ENCODE assay signal across 2 cellular contexts in genomic region chr21:14361958-14362357, GRCh38.
TF ChIP-seq lines count a peak whose summit lies in the region.

No MANE protein-coding gene starts in this region.

TF ChIP-seq in HepG2, 621 proteins besides CTCF, POLR2A, EP300 and RAD21:
- peak; percentile 84 for TF ChIP-seq CEBPB (IDR thresholded peaks at IDR 0.05; ENCODE audit: borderline replicate concordance, low read depth, low read length)
- 0 out of 2 replicates have a peak, but pooled peaks have one; percentile 5 for TF ChIP-seq ATF7 (IDR thresholded peaks at IDR 0.05)
- TF ChIP-seq ATF7 (CRISPR knock-in tag; IDR thresholded peaks at IDR 0.05) = no peak
- TF ChIP-seq ZNF589 (CRISPR knock-in tag; conservative IDR thresholded peaks at IDR 0.05) = no peak
- TF ChIP-seq CEBPG (CRISPR knock-in tag; IDR thresholded peaks at IDR 0.05) = peak; percentile 61
- TF ChIP-seq, protein P1, sequence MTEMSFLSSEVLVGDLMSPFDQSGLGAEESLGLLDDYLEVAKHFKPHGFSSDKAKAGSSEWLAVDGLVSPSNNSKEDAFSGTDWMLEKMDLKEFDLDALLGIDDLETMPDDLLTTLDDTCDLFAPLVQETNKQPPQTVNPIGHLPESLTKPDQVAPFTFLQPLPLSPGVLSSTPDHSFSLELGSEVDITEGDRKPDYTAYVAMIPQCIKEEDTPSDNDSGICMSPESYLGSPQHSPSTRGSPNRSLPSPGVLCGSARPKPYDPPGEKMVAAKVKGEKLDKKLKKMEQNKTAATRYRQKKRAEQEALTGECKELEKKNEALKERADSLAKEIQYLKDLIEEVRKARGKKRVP (CRISPR knock-in tag; IDR thresholded peaks at IDR 0.05) = peak in 1 of 2 experiments; percentile 57; a peak in 1 of 4 replicates

TF ChIP-seq in WTC11, 78 proteins besides CTCF, POLR2A, EP300 and RAD21:
- TF ChIP-seq GABPB1 (CRISPR knock-in tag; IDR thresholded peaks at IDR 0.05) = peak; percentile 64
- no peak for TF ChIP-seq MXD4 (CRISPR knock-in tag; IDR thresholded peaks at IDR 0.05; ENCODE audit: borderline replicate concordance)
- TF ChIP-seq, protein P2, sequence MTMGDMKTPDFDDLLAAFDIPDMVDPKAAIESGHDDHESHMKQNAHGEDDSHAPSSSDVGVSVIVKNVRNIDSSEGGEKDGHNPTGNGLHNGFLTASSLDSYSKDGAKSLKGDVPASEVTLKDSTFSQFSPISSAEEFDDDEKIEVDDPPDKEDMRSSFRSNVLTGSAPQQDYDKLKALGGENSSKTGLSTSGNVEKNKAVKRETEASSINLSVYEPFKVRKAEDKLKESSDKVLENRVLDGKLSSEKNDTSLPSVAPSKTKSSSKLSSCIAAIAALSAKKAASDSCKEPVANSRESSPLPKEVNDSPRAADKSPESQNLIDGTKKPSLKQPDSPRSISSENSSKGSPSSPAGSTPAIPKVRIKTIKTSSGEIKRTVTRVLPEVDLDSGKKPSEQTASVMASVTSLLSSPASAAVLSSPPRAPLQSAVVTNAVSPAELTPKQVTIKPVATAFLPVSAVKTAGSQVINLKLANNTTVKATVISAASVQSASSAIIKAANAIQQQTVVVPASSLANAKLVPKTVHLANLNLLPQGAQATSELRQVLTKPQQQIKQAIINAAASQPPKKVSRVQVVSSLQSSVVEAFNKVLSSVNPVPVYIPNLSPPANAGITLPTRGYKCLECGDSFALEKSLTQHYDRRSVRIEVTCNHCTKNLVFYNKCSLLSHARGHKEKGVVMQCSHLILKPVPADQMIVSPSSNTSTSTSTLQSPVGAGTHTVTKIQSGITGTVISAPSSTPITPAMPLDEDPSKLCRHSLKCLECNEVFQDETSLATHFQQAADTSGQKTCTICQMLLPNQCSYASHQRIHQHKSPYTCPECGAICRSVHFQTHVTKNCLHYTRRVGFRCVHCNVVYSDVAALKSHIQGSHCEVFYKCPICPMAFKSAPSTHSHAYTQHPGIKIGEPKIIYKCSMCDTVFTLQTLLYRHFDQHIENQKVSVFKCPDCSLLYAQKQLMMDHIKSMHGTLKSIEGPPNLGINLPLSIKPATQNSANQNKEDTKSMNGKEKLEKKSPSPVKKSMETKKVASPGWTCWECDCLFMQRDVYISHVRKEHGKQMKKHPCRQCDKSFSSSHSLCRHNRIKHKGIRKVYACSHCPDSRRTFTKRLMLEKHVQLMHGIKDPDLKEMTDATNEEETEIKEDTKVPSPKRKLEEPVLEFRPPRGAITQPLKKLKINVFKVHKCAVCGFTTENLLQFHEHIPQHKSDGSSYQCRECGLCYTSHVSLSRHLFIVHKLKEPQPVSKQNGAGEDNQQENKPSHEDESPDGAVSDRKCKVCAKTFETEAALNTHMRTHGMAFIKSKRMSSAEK (CRISPR knock-in tag; IDR thresholded peaks at IDR 0.05; ENCODE audit: borderline replicate concordance) = no peak
